ENCODE assay signal across 15 cellular contexts in genomic region chr1:116359060-116359830, GRCh38. TPM values are rescaled to one million over a fixed set of nuclear protein-coding genes. Genes with fewer than 3 reads are reported as not detected.
DNase-seq lines count a peak whose midpoint lies in the region; ATAC-seq and TF ChIP-seq lines count a peak whose summit lies in the region.
"Had no signal": no experiment of that assay in that cellular context is flagged by ENCODE, and none has a peak within 500 bp of the region (broad histone marks: within the 10 kb centered on the region; RNA-seq: fewer than 3 reads in every experiment).

No MANE protein-coding gene starts in this region.

- no peak overlapping the region for H3K9ac ChIP-seq in mammary epithelial cell (ENCODE audit: insufficient read depth, low read length)

- no peaks in the 10 kb centered on the region for H4K20me1 ChIP-seq in mammary epithelial cell (ENCODE audit: insufficient read depth, low read length)

- H3K27me3 ChIP-seq in mammary epithelial cell (ENCODE audit: insufficient read depth, low read length) (no peaks in the 10 kb centered on the region), left lung (no peaks in the 10 kb centered on the region)

- H3K4me2 ChIP-seq in mammary epithelial cell (ENCODE audit: insufficient read depth, low read depth, low read length) = peak overlapping the region; percentile 14

- peak; percentile 21 for DNase-seq in CD1c-positive myeloid dendritic cell (ENCODE audit: extremely low spot score)
- DNase-seq in OCI-M1 (lab: John Stamatoyannopoulos, UW) = peak; percentile 40
- DNase-seq in mammary epithelial cell = peak; percentile 27
- DNase-seq in left lung = no peak
- DNase-seq in activated naive CD4-positive, alpha-beta T cell (lab: John Stamatoyannopoulos, UW) = no peak
- DNase-seq in NCI-H2171 treated with DMSO at 0.1 percent for 48 hours (lab: John Stamatoyannopoulos, UW) = no peak
- DNase-seq in DMS153 treated with DMSO at 0.1 percent for 48 hours (lab: John Stamatoyannopoulos, UW; ENCODE audit: unreplicated experiment) = no peak
- DNase-seq: activated CD4-positive, alpha-beta T cell treated with anti-CD3 and anti-CD28 coated beads, Interleukin-2, amount 10 ng/mL, durations not matched to agents 24 days and 14 days; activated T-cell treated with anti-CD3 and anti-CD28 coated beads, Interleukin-2, amount 50 U/mL, for 4 hours; dermis blood vessel endothelial cell; NCI-H146; stimulated activated naive CD4-positive, alpha-beta T cell treated with Interleukin-2 at 50 U/mL for 16 hours had no signal

- ATAC-seq in left lung (peak; percentile 69), HG03521 (IDR thresholded peaks at IDR 0.05; ENCODE audit: unreplicated experiment) (no peak)
- ATAC-seq: activated T-cell treated with anti-CD3 and anti-CD28 coated beads, Interleukin-2, amount 50 U/mL, for 4 hours; Panc1 had no signal

- in situ Hi-C loops in mammary epithelial cell (cut with MboI; ENCODE audit: low sequenced_read_pairs in 2 of 2) = no loop called here

- CTCF ChIA-PET in mammary epithelial cell (lab: Charles Lee; ENCODE audit: low non-redundant PET) = no interaction called here

- H3K79me2 ChIP-seq in mammary epithelial cell (ENCODE audit: insufficient read depth, low read length) = no peaks in the 10 kb centered on the region

- H3K36me3 ChIP-seq in mammary epithelial cell (ENCODE audit: insufficient read depth, low read length) = no peaks in the 10 kb centered on the region
- H3K36me3 ChIP-seq in left lung = no peaks in the 10 kb centered on the region

- 100% methylated on average over 2 of the region's 2 CpGs for WGBS in mammary epithelial cell (ENCODE audit: low coverage, missing lambda C conversion rate)

- H3K9me3 ChIP-seq in mammary epithelial cell (replicated peaks; ENCODE audit: insufficient read depth, low read length) (no peaks in the 10 kb centered on the region), left lung (no peaks in the 10 kb centered on the region)

- H3K4me3 ChIP-seq in mammary epithelial cell (replicated peaks in 1 of 3; ENCODE audit: insufficient read depth in 1 of 3, low read depth in 2 of 3, low read length in 3 of 3) (no peak overlapping the region), left lung (no peak overlapping the region)
- H3K4me3 ChIP-seq: skin epidermis had no signal

- H2AFZ ChIP-seq in mammary epithelial cell (ENCODE audit: low read depth, low read length) = no peak overlapping the region

- TF ChIP-seq CTCF in mammary epithelial cell (conservative IDR thresholded peaks at IDR 0.05 in 1 of 2, IDR thresholded peaks at IDR 0.05 in 1 of 2; ENCODE audit: extremely low read depth in 1 of 2, insufficient read depth in 1 of 2, low read depth in 1 of 2, low read length in 2 of 2) (no peak), left lung (IDR thresholded peaks at IDR 0.05) (no peak)

- dilution Hi-C loops in mammary epithelial cell (cut with HindIII; ENCODE audit: low sequenced_read_pairs) = no loop called here

- intact Hi-C loops in mammary epithelial cell (cut with micrococcal nuclease) = loop anchor here (2.0 kb wide), 1 partner anchor 206 kb away; no protein-coding TSS in a partner anchor
- intact Hi-C loops in left lung (cut with DNase I) = no loop called here

- no TSS peak for BruUV-seq in mammary epithelial cell (replicated peaks; lab: Mats Ljungman, UMichigan)

- H3K4me1 ChIP-seq in mammary epithelial cell (ENCODE audit: insufficient read depth, low read length) (peaks cover 14% of the 10 kb centered on the region), left lung (no peaks in the 10 kb centered on the region)

- no peak overlapping the region for H3K27ac ChIP-seq in mammary epithelial cell (ENCODE audit: insufficient read depth, low read depth, low read length)
- H3K27ac ChIP-seq in left lung = no peak overlapping the region

RNA-seq across cellular contexts. Expression of gene ATP1A1, which starts 13.8 kb away (rescaled TPM):
- 100 to 1,000 TPM; 359 to 505 TPM for total RNA-seq in mammary epithelial cell
- polyA plus RNA-seq in mammary epithelial cell = 660 TPM
- polyA minus RNA-seq in mammary epithelial cell = 731 TPM
- 100 to 1,000 TPM; 686 to 731 TPM for total RNA-seq in left lung

Comparison
In these comparisons a context has a peak if more than half of its experiments do, and no peak if none do; other contexts are left out.
1. DNase-seq: peak in CD1c-positive myeloid dendritic cell (single experiment), OCI-M1 (single experiment) and mammary epithelial cell (single experiment); none in left lung (0 of 2), activated naive CD4-positive, alpha-beta T cell (0 of 4), NCI-H2171 treated with DMSO at 0.1 percent for 48 hours (single experiment) and DMS153 treated with DMSO at 0.1 percent for 48 hours (single experiment).